39 cellular contexts compared by ENCODE assay signal in the genomic region with DNA sequence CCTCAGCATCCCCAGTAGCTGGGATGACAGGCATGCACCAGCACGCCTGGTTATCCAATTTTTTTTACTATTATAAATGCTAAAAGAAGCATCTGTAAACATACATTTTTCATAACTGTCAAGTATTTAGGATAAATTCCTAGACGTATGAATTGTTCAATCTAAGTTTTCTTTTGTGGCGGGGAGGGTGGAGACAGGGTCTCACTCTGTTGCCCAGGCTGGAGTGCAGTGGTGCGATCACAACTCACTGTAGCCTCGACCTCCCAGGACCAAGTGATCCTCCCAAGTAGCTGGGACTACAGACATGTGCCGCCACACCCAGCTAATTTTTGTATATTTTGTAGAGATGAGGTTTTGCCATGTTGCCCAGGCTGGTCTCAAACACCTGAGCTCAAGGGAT. TPM values are rescaled to one million over a fixed set of nuclear protein-coding genes. Genes with fewer than 3 reads are reported as not detected.
"Had no signal": no experiment of that assay in that cellular context is flagged by ENCODE, and none has a peak within 500 bp of the region (broad histone marks: within the 10 kb centered on the region; RNA-seq: fewer than 3 reads in every experiment).

No MANE protein-coding gene starts in this region.

- H3K4me3 ChIP-seq: adrenal gland, ascending aorta, body of pancreas, breast epithelium, cardiac muscle cell had no signal

- H3K27ac ChIP-seq: adrenal gland, ascending aorta, body of pancreas, brain microvascular endothelial cell, breast epithelium, cardiac muscle cell had no signal

- H3K36me3 ChIP-seq: adrenal gland, ascending aorta, brain microvascular endothelial cell, breast epithelium, cardiac muscle cell had no signal

- H3K27me3 ChIP-seq: adrenal gland, ascending aorta, body of pancreas, brain microvascular endothelial cell, breast epithelium, cardiac muscle cell had no signal

- H3K4me1 ChIP-seq: ascending aorta, breast epithelium had no signal

- H3K9me3 ChIP-seq: adrenal gland, ascending aorta, body of pancreas, breast epithelium had no signal

- H3K36me3 Mint-ChIP-seq: activated naive CD4-positive, alpha-beta T cell treated with anti-CD3 and anti-CD28 coated beads, Interleukin-2, amount 10 ng/mL, durations not matched to agents 7 days and 5 days; activated naive CD4-positive, alpha-beta T cell treated with anti-CD3 and anti-CD28 coated beads, Interleukin-2, amount 50 U/mL, for 24 hours; activated naive CD4-positive, alpha-beta T cell treated with anti-CD3 and anti-CD28 coated beads, Interleukin-2, amount 50 U/mL, for 72 hours; activated naive CD8-positive, alpha-beta T cell; activated naive CD8-positive, alpha-beta T cell treated with anti-CD3 and anti-CD28 coated beads for 36 hours; activated naive CD8-positive, alpha-beta T cell treated with anti-CD3 and anti-CD28 coated beads, Interleukin-2, amount 10 ng/mL, durations not matched to agents 7 days and 5 days had no signal

- H3K4me1 Mint-ChIP-seq: activated naive CD4-positive, alpha-beta T cell treated with anti-CD3 and anti-CD28 coated beads, Interleukin-2, amount 10 ng/mL, durations not matched to agents 7 days and 5 days; activated naive CD4-positive, alpha-beta T cell treated with anti-CD3 and anti-CD28 coated beads, Interleukin-2, amount 50 U/mL, for 24 hours; activated naive CD8-positive, alpha-beta T cell treated with anti-CD3 and anti-CD28 coated beads, Interleukin-2, amount 10 ng/mL, durations not matched to agents 7 days and 5 days; central memory CD8-positive, alpha-beta T cell had no signal

- H3K27ac Mint-ChIP-seq: activated naive CD4-positive, alpha-beta T cell treated with anti-CD3 and anti-CD28 coated beads for 36 hours; activated naive CD4-positive, alpha-beta T cell treated with anti-CD3 and anti-CD28 coated beads, Interleukin-2, amount 10 ng/mL, durations not matched to agents 7 days and 5 days; activated naive CD4-positive, alpha-beta T cell treated with anti-CD3 and anti-CD28 coated beads, Interleukin-2, amount 50 U/mL, for 24 hours; activated naive CD4-positive, alpha-beta T cell treated with anti-CD3 and anti-CD28 coated beads, Interleukin-2, amount 50 U/mL, for 72 hours; activated naive CD8-positive, alpha-beta T cell; activated naive CD8-positive, alpha-beta T cell treated with anti-CD3 and anti-CD28 coated beads for 36 hours; activated naive CD8-positive, alpha-beta T cell treated with anti-CD3 and anti-CD28 coated beads, Interleukin-2, amount 10 ng/mL, durations not matched to agents 7 days and 5 days; activated naive CD8-positive, alpha-beta T cell treated with anti-CD3 and anti-CD28 coated beads, Interleukin-2, amount 50 U/mL, for 24 hours; activated T-cell treated with anti-CD3 and anti-CD28 coated beads, Interleukin-2, amount 50 U/mL, for 24 hours; activated T-cell treated with anti-CD3 and anti-CD28 coated beads, Interleukin-2, amount 50 U/mL, for 72 hours; activated T-helper 1 cell treated with anti-CD3 and anti-CD28 coated beads, Interleukin-12 subunit alpha, Interleukin-12 subunit beta, Interleukin-2, Interleukin-4 antibody, amounts not matched to agents 30 ng/mL and 10 ng/mL and 1 ng/mL, durations not matched to agents 14 hours and 24 hours and 36 hours; activated T-helper 17 cell treated with anti-CD3 and anti-CD28 coated beads, Interleukin-2, amount 50 U/mL, for 72 hours; activated T-helper 2 cell treated with anti-CD3 and anti-CD28 coated beads, Interferon-gamma antibody, Interleukin-2, Interleukin-4, amounts not matched to agents 10 μg/mL and 5 μg/mL and 100 μg/mL, durations not matched to agents 14 hours and 24 hours and 36 hours; brain had no signal

- FAIRE-seq: astrocyte, bronchial epithelial cell had no signal

- H3K27me3 Mint-ChIP-seq: activated naive CD4-positive, alpha-beta T cell treated with anti-CD3 and anti-CD28 coated beads, Interleukin-2, amount 50 U/mL, for 24 hours; activated naive CD8-positive, alpha-beta T cell treated with anti-CD3 and anti-CD28 coated beads, Interleukin-2, amount 50 U/mL, for 24 hours; brain; central memory CD8-positive, alpha-beta T cell had no signal

- H3K4me3 Mint-ChIP-seq: activated naive CD4-positive, alpha-beta T cell treated with anti-CD3 and anti-CD28 coated beads for 36 hours; activated naive CD4-positive, alpha-beta T cell treated with anti-CD3 and anti-CD28 coated beads, Interleukin-2, amount 10 ng/mL, durations not matched to agents 7 days and 5 days; activated naive CD4-positive, alpha-beta T cell treated with anti-CD3 and anti-CD28 coated beads, Interleukin-2, amount 50 U/mL, for 24 hours; activated naive CD8-positive, alpha-beta T cell; activated naive CD8-positive, alpha-beta T cell treated with anti-CD3 and anti-CD28 coated beads for 36 hours; activated naive CD8-positive, alpha-beta T cell treated with anti-CD3 and anti-CD28 coated beads, Interleukin-2, amount 10 ng/mL, durations not matched to agents 7 days and 5 days; activated naive CD8-positive, alpha-beta T cell treated with anti-CD3 and anti-CD28 coated beads, Interleukin-2, amount 50 U/mL, for 24 hours; activated T-cell treated with anti-CD3 and anti-CD28 coated beads, Interleukin-2, amount 50 U/mL, for 24 hours; activated T-cell treated with anti-CD3 and anti-CD28 coated beads, Interleukin-2, amount 50 U/mL, for 4 hours; activated T-cell treated with anti-CD3 and anti-CD28 coated beads, Interleukin-2, amount 50 U/mL, for 72 hours; activated T-helper 1 cell treated with anti-CD3 and anti-CD28 coated beads, Interleukin-12 subunit alpha, Interleukin-12 subunit beta, Interleukin-2, Interleukin-4 antibody, amounts not matched to agents 30 ng/mL and 10 ng/mL and 1 ng/mL, durations not matched to agents 14 hours and 24 hours and 36 hours; activated T-helper 17 cell treated with anti-CD3 and anti-CD28 coated beads, Interleukin-2, amount 50 U/mL, for 72 hours; brain; central memory CD8-positive, alpha-beta T cell had no signal

- H3K9me3 Mint-ChIP-seq: activated naive CD4-positive, alpha-beta T cell treated with anti-CD3 and anti-CD28 coated beads for 36 hours; activated naive CD4-positive, alpha-beta T cell treated with anti-CD3 and anti-CD28 coated beads, Interleukin-2, amount 10 ng/mL, durations not matched to agents 7 days and 5 days; activated naive CD4-positive, alpha-beta T cell treated with anti-CD3 and anti-CD28 coated beads, Interleukin-2, amount 50 U/mL, for 24 hours; activated naive CD4-positive, alpha-beta T cell treated with anti-CD3 and anti-CD28 coated beads, Interleukin-2, amount 50 U/mL, for 72 hours; activated naive CD8-positive, alpha-beta T cell treated with anti-CD3 and anti-CD28 coated beads for 36 hours; activated naive CD8-positive, alpha-beta T cell treated with anti-CD3 and anti-CD28 coated beads, Interleukin-2, amount 10 ng/mL, durations not matched to agents 7 days and 5 days; activated naive CD8-positive, alpha-beta T cell treated with anti-CD3 and anti-CD28 coated beads, Interleukin-2, amount 50 U/mL, for 24 hours; activated T-cell treated with anti-CD3 and anti-CD28 coated beads, Interleukin-2, amount 50 U/mL, for 24 hours; activated T-cell treated with anti-CD3 and anti-CD28 coated beads, Interleukin-2, amount 50 U/mL, for 4 hours; activated T-cell treated with anti-CD3 and anti-CD28 coated beads, Interleukin-2, amount 50 U/mL, for 72 hours; activated T-helper 1 cell treated with anti-CD3 and anti-CD28 coated beads, Interleukin-12 subunit alpha, Interleukin-12 subunit beta, Interleukin-2, Interleukin-4 antibody, amounts not matched to agents 30 ng/mL and 10 ng/mL and 1 ng/mL, durations not matched to agents 14 hours and 24 hours and 36 hours; activated T-helper 17 cell treated with anti-CD3 and anti-CD28 coated beads, Interleukin-2, amount 50 U/mL, for 72 hours; activated T-helper 2 cell treated with anti-CD3 and anti-CD28 coated beads, Interferon-gamma antibody, Interleukin-2, Interleukin-4, amounts not matched to agents 10 μg/mL and 5 μg/mL and 100 μg/mL, durations not matched to agents 14 hours and 24 hours and 36 hours; brain; central memory CD8-positive, alpha-beta T cell had no signal

- ATAC-seq: activated naive CD4-positive, alpha-beta T cell treated with anti-CD3 and anti-CD28 coated beads, Interleukin-2, amount 50 U/mL, for 72 hours; activated naive CD8-positive, alpha-beta T cell treated with anti-CD3 and anti-CD28 coated beads, Interleukin-2, amount 50 U/mL, for 24 hours; activated T-cell treated with anti-CD3 and anti-CD28 coated beads, Interleukin-2, amount 50 U/mL, for 4 hours; activated T-cell treated with anti-CD3 and anti-CD28 coated beads, Interleukin-2, amount 50 U/mL, for 72 hours; activated T-helper 17 cell treated with anti-CD3 and anti-CD28 coated beads, Interleukin-2, amount 50 U/mL, for 72 hours; body of pancreas had no signal

- DNase-seq: activated effector memory CD4-positive, alpha-beta T cell treated with anti-CD3 and anti-CD28 coated beads, Interleukin-2, amount 50 U/mL, for 16 hours; activated effector memory CD4-positive, alpha-beta T cell treated with Interleukin-2 at 50 U/mL for 16 hours; activated gamma-delta T cell; activated gamma-delta T cell treated with Interleukin-2 at 50 U/mL for 16 hours; activated naive CD4-positive, alpha-beta T cell; activated naive CD4-positive, alpha-beta T cell treated with anti-CD3 and anti-CD28 coated beads for 36 hours; activated naive CD4-positive, alpha-beta T cell treated with anti-CD3 and anti-CD28 coated beads, Interleukin-2, amount 10 ng/mL, durations not matched to agents 7 days and 5 days; activated naive CD4-positive, alpha-beta T cell treated with anti-CD3 and anti-CD28 coated beads, Interleukin-2, amount 50 U/mL, for 16 hours; activated naive CD4-positive, alpha-beta T cell treated with Interleukin-2 at 50 U/mL for 16 hours; activated naive CD8-positive, alpha-beta T cell treated with anti-CD3 and anti-CD28 coated beads for 36 hours; activated naive CD8-positive, alpha-beta T cell treated with anti-CD3 and anti-CD28 coated beads, Interleukin-2, amount 10 ng/mL, durations not matched to agents 7 days and 5 days; activated naive CD8-positive, alpha-beta T cell treated with anti-CD3 and anti-CD28 coated beads, Interleukin-2, amount 50 U/mL, for 24 hours; activated T-cell treated with anti-CD3 and anti-CD28 coated beads, Interleukin-2, amount 50 U/mL, for 24 hours; activated T-cell treated with anti-CD3 and anti-CD28 coated beads, Interleukin-2, amount 50 U/mL, for 4 hours; activated T-cell treated with anti-CD3 and anti-CD28 coated beads, Interleukin-2, amount 50 U/mL, for 48 hours; activated T-cell treated with anti-CD3 and anti-CD28 coated beads, Interleukin-2, amount 50 U/mL, for 72 hours; adrenal gland; amniotic stem cell; amygdala; anterior cingulate cortex; aorta; body of pancreas; brain microvascular endothelial cell; caudate nucleus; central memory CD4-positive, alpha-beta T cell; cerebellar nuclear complex had no signal

RNA-seq across cellular contexts. Expression of a gene that starts 58.0 kb away (rescaled TPM):
- total RNA-seq: activated naive CD4-positive, alpha-beta T cell treated with anti-CD3 and anti-CD28 coated beads for 36 hours; activated naive CD4-positive, alpha-beta T cell treated with anti-CD3 and anti-CD28 coated beads, Interleukin-2, amount 50 U/mL, for 72 hours; activated naive CD8-positive, alpha-beta T cell treated with anti-CD3 and anti-CD28 coated beads for 36 hours; activated naive CD8-positive, alpha-beta T cell treated with anti-CD3 and anti-CD28 coated beads, Interleukin-2, amount 10 ng/mL, durations not matched to agents 7 days and 5 days; activated T-cell treated with anti-CD3 and anti-CD28 coated beads, Interleukin-2, amount 50 U/mL, for 72 hours; activated T-helper 1 cell treated with anti-CD3 and anti-CD28 coated beads, Interleukin-12 subunit alpha, Interleukin-12 subunit beta, Interleukin-2, Interleukin-4 antibody, amounts not matched to agents 30 ng/mL and 10 ng/mL and 1 ng/mL, durations not matched to agents 14 hours and 24 hours and 36 hours; activated T-helper 17 cell treated with anti-CD3 and anti-CD28 coated beads, Interleukin-2, amount 50 U/mL, for 72 hours; activated T-helper 2 cell treated with anti-CD3 and anti-CD28 coated beads, Interferon-gamma antibody, Interleukin-2, Interleukin-4, amounts not matched to agents 10 μg/mL and 5 μg/mL and 100 μg/mL, durations not matched to agents 14 hours and 24 hours and 36 hours had no signal
